18 cellular contexts compared by ENCODE assay signal in the genomic region with DNA sequence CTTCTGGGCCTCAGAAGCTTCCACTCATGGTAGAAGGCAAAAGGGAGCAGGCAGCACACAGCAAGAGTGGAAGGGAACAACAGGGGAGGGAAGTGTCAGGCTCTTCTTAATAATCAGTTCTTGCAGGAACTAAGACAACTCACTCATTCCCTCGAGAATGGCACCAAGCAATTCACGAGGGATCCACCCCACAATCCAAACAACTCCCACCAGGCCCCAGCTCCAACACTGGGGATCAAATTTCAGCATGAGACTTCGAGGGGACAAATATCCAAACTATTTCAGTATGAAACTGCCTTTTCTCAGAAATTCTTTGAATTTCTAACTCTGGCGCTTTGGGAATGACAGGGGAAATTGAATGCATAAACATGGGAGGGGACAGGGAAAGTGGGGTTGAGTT. TPM values are rescaled to one million over a fixed set of nuclear protein-coding genes. Genes with fewer than 3 reads are reported as not detected.
A peak's percentile ranks its signal among the peaks of the same experiment; 100 is the strongest.
DNase-seq lines count a peak whose midpoint lies in the region; ATAC-seq and TF ChIP-seq lines count a peak whose summit lies in the region.
"Had no signal": no experiment of that assay in that cellular context is flagged by ENCODE, and none has a peak within 500 bp of the region (broad histone marks: within the 10 kb centered on the region; RNA-seq: fewer than 3 reads in every experiment).

No MANE protein-coding gene starts in this region.

- H3K9ac ChIP-seq in GM23248: no peak overlapping the region; the same call in 1 of the 2 replicates

- peak overlapping the region; percentile 88 for H2AFZ ChIP-seq in GM23248

- H3K27me3 Mint-ChIP-seq in WTC11 (ENCODE audit: low read depth) (peaks cover 4% of the 10 kb centered on the region; the same call in 1 of the 2 replicates), osteocyte (ENCODE audit: unreplicated experiment) (no peaks in the 10 kb centered on the region)

- H3K27ac ChIP-seq in GM23248: peak overlapping the region; percentile 3; the same call in 1 of the 2 replicates
- H3K27ac ChIP-seq: foreskin keratinocyte, SK-N-MC had no signal

- no peaks in the 10 kb centered on the region for H3K27me3 ChIP-seq in GM23248 (replicated peaks; ENCODE audit: insufficient read depth)
- H3K27me3 ChIP-seq: foreskin keratinocyte had no signal

- DNase-seq in GM23248: peak; percentile 38
- DNase-seq in WTC11 (ENCODE audit: low spot score): no peak
- peak; percentile 41 to 71 for DNase-seq in foreskin fibroblast
- no peak for DNase-seq in osteocyte (ENCODE audit: extremely low spot score, unreplicated experiment)
- no peak for DNase-seq in HPDE6-E6E7 (ENCODE audit: extremely low spot score)
- no peak for DNase-seq in SIG-M5 (lab: John Stamatoyannopoulos, UW)
- no peak for DNase-seq in COLO829 (ENCODE audit: low spot score)
- DNase-seq in NCI-H774 (lab: John Stamatoyannopoulos, UW): no peak
- DNase-seq: aorta; foreskin keratinocyte; NCI-H1092; NCI-H345; stimulated activated CD4-positive, alpha-beta T cell treated with anti-CD3 and anti-CD28 coated beads, Interleukin-1b, Interleukin-23, amount 100 ng/mL, for 48 hours; stimulated activated CD8-positive, alpha-beta memory T cell treated with anti-CD3 and anti-CD28 coated beads, Interleukin-4, amount 100 ng/mL, for 48 hours had no signal

- no peaks in the 10 kb centered on the region for H3F3A ChIP-seq in GM23248 (ENCODE audit: insufficient read depth)

- H3K36me3 ChIP-seq in GM23248 (ENCODE audit: low read depth): no peaks in the 10 kb centered on the region

- 3 to 4% methylated on average over 4 of the region's 4 CpGs for WGBS in GM23248 (ENCODE audit: low coverage in 1 of 2, low lambda C conversion rate in 2 of 2, missing lambda C conversion rate in 2 of 2), 2 experiments

- H3K9me3 Mint-ChIP-seq in WTC11 (peaks cover 3% of the 10 kb centered on the region), osteocyte (ENCODE audit: unreplicated experiment) (peaks cover 3% of the 10 kb centered on the region)
- H3K9me3 Mint-ChIP-seq: activated T-helper 2 cell treated with anti-CD3 and anti-CD28 coated beads, Interferon-gamma antibody, Interleukin-2, Interleukin-4, amounts not matched to agents 10 μg/mL and 5 μg/mL and 100 μg/mL, durations not matched to agents 14 hours and 24 hours and 36 hours had no signal

- in situ Hi-C loops in GM23248 (cut with MboI): no loop called here

- H3K4me1 Mint-ChIP-seq in WTC11 (peaks cover 13% of the 10 kb centered on the region), osteocyte (ENCODE audit: unreplicated experiment) (peaks cover 32% of the 10 kb centered on the region)

- CTCF ChIA-PET in WTC11 (lab: Charles Lee): interaction anchor here (0.8 to 1.2 kb wide), 2 partner anchors 25 to 77 kb away, joined by 3 read pairs; no protein-coding TSS in a partner anchor

- POLR2A ChIA-PET in WTC11 (lab: Charles Lee): interaction anchor here (0.8 kb wide), 1 partner anchor 27 kb away, joined by 3 read pairs; a partner anchor contains a TSS

- H3K27ac Mint-ChIP-seq in WTC11 (peak overlapping the region; percentile 51; the same call in 1 of the 2 replicates), osteocyte (ENCODE audit: unreplicated experiment) (peak overlapping the region; percentile 90)
- H3K27ac Mint-ChIP-seq: activated T-helper 2 cell treated with anti-CD3 and anti-CD28 coated beads, Interferon-gamma antibody, Interleukin-2, Interleukin-4, amounts not matched to agents 10 μg/mL and 5 μg/mL and 100 μg/mL, durations not matched to agents 14 hours and 24 hours and 36 hours had no signal

- no peaks in the 10 kb centered on the region for H4K20me1 ChIP-seq in GM23248 (ENCODE audit: insufficient read depth)

- H3K4me1 ChIP-seq in GM23248 (ENCODE audit: insufficient read depth): peaks cover 12% of the 10 kb centered on the region; the same call in 1 of the 2 replicates
- H3K4me1 ChIP-seq: foreskin keratinocyte had no signal

- peak overlapping the region; percentile 37; the same call in 1 of the 2 replicates for H3K4me3 ChIP-seq in GM23248
- H3K4me3 ChIP-seq in foreskin fibroblast (ENCODE audit: low read depth in 1 of 2, low read length in 2 of 2): no peak overlapping the region
- H3K4me3 ChIP-seq: SK-N-MC had no signal

- H3K4me2 ChIP-seq in GM23248 (ENCODE audit: unreplicated experiment): peak overlapping the region; percentile 48

- TF ChIP-seq CTCF in WTC11 (IDR thresholded peaks at IDR 0.05) (no peak), foreskin fibroblast (IDR thresholded peaks at IDR 0.05; ENCODE audit: low read depth, low read length) (no peak), osteocyte (IDR thresholded peaks at IDR 0.05) (no peak)

- no peaks in the 10 kb centered on the region for H3K9me2 ChIP-seq in GM23248 (ENCODE audit: insufficient read depth)

- no peaks in the 10 kb centered on the region for H3K9me3 ChIP-seq in GM23248 (ENCODE audit: low read depth)

- no peak overlapping the region for H3K4me3 Mint-ChIP-seq in WTC11
- peak overlapping the region; percentile 57 for H3K4me3 Mint-ChIP-seq in osteocyte (ENCODE audit: unreplicated experiment)

- H3K79me2 ChIP-seq in GM23248 (ENCODE audit: insufficient read depth): no peaks in the 10 kb centered on the region

- ATAC-seq in WTC11: peak; percentile 51
- ATAC-seq: foreskin keratinocyte had no signal

- H3K36me3 Mint-ChIP-seq in WTC11 (peaks cover 3% of the 10 kb centered on the region; the same call in 1 of the 2 replicates), osteocyte (ENCODE audit: unreplicated experiment) (no peaks in the 10 kb centered on the region)

TF ChIP-seq in WTC11, 78 proteins besides CTCF, POLR2A, EP300 and RAD21 (continues in another document):
- TF ChIP-seq SMAD4 (CRISPR knock-in tag; IDR thresholded peaks at IDR 0.05): no peak
- TF ChIP-seq, protein P1, sequence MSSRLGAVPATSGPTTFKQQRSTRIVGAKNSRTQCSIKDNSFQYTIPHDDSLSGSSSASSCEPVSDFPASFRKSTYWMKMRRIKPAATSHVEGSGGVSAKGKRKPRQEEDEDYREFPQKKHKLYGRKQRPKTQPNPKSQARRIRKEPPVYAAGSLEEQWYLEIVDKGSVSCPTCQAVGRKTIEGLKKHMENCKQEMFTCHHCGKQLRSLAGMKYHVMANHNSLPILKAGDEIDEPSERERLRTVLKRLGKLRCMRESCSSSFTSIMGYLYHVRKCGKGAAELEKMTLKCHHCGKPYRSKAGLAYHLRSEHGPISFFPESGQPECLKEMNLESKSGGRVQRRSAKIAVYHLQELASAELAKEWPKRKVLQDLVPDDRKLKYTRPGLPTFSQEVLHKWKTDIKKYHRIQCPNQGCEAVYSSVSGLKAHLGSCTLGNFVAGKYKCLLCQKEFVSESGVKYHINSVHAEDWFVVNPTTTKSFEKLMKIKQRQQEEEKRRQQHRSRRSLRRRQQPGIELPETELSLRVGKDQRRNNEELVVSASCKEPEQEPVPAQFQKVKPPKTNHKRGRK (CRISPR knock-in tag; IDR thresholded peaks at IDR 0.05; ENCODE audit: borderline replicate concordance): no peak
- TF ChIP-seq, protein P2, sequence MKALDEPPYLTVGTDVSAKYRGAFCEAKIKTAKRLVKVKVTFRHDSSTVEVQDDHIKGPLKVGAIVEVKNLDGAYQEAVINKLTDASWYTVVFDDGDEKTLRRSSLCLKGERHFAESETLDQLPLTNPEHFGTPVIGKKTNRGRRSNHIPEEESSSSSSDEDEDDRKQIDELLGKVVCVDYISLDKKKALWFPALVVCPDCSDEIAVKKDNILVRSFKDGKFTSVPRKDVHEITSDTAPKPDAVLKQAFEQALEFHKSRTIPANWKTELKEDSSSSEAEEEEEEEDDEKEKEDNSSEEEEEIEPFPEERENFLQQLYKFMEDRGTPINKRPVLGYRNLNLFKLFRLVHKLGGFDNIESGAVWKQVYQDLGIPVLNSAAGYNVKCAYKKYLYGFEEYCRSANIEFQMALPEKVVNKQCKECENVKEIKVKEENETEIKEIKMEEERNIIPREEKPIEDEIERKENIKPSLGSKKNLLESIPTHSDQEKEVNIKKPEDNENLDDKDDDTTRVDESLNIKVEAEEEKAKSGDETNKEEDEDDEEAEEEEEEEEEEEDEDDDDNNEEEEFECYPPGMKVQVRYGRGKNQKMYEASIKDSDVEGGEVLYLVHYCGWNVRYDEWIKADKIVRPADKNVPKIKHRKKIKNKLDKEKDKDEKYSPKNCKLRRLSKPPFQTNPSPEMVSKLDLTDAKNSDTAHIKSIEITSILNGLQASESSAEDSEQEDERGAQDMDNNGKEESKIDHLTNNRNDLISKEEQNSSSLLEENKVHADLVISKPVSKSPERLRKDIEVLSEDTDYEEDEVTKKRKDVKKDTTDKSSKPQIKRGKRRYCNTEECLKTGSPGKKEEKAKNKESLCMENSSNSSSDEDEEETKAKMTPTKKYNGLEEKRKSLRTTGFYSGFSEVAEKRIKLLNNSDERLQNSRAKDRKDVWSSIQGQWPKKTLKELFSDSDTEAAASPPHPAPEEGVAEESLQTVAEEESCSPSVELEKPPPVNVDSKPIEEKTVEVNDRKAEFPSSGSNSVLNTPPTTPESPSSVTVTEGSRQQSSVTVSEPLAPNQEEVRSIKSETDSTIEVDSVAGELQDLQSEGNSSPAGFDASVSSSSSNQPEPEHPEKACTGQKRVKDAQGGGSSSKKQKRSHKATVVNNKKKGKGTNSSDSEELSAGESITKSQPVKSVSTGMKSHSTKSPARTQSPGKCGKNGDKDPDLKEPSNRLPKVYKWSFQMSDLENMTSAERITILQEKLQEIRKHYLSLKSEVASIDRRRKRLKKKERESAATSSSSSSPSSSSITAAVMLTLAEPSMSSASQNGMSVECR (CRISPR knock-in tag; IDR thresholded peaks at IDR 0.05; ENCODE audit: borderline replicate concordance): no peak

RNA-seq across cellular contexts. Expression of a gene that starts 24.5 kb away (rescaled TPM):
- total RNA-seq in GM23248 (2014; rRNA removed; shearing (Covaris generic)): not detected in 2 replicates
- not detected in 2 replicates for polyA plus RNA-seq in GM23248 (2016; fragmentation: Nextera tagmentation; extraction: Ambion mirVana)
- total RNA-seq in WTC11 (2021): 0.11 TPM in 1 of 3 replicates, not detected in the others
- total RNA-seq in osteocyte: not detected in 2 replicates
- total RNA-seq: activated T-helper 2 cell treated with anti-CD3 and anti-CD28 coated beads, Interferon-gamma antibody, Interleukin-2, Interleukin-4, amounts not matched to agents 10 μg/mL and 5 μg/mL and 100 μg/mL, durations not matched to agents 14 hours and 24 hours and 36 hours; aorta; foreskin keratinocyte; pulmonary artery endothelial cell had no signal
- polyA plus RNA-seq: foreskin keratinocyte, thymus had no signal

RNA-seq across cellular contexts. Expression of a gene that starts 27.2 kb away (rescaled TPM):
- total RNA-seq in GM23248 (2014; rRNA removed; shearing (Covaris generic)): 208 and 220 TPM in 2 replicates
- 104 and 109 TPM in 2 replicates for polyA plus RNA-seq in GM23248 (2016; fragmentation: Nextera tagmentation; extraction: Ambion mirVana)
- 53.2 to 54.5 TPM (median 54.5 TPM) in 3 replicates for total RNA-seq in WTC11 (2021)
- 327 and 334 TPM in 2 replicates for total RNA-seq in osteocyte

RNA-seq across cellular contexts. Expression of a gene that starts 48.5 kb away (rescaled TPM):
- total RNA-seq in GM23248 (2014; rRNA removed; shearing (Covaris generic)): not detected in 2 replicates
- polyA plus RNA-seq in GM23248 (2016; fragmentation: Nextera tagmentation; extraction: Ambion mirVana): 0.19 and 0.31 TPM in 2 replicates
- 2.9 to 3.0 TPM (median 2.9 TPM) in 3 replicates for total RNA-seq in WTC11 (2021)
- total RNA-seq in osteocyte: not detected in 2 replicates
- polyA plus RNA-seq: aorta had no signal

RNA-seq across cellular contexts. Expression of a gene that starts 53.4 kb away (rescaled TPM):
- total RNA-seq in GM23248 (2014; rRNA removed; shearing (Covaris generic)): 20.2 and 22.1 TPM in 2 replicates
- 7.2 and 9.1 TPM in 2 replicates for polyA plus RNA-seq in GM23248 (2016; fragmentation: Nextera tagmentation; extraction: Ambion mirVana)
- total RNA-seq in WTC11 (2021): 46.7 to 58.0 TPM (median 57.5 TPM) in 3 replicates
- total RNA-seq in osteocyte: 52.7 and 56.6 TPM in 2 replicates

Comparison
In these comparisons a context has a peak if more than half of its experiments do, and no peak if none do; other contexts are left out.
1. DNase-seq: peak in GM23248 (single experiment) and foreskin fibroblast (2 of 2); none in WTC11 (single experiment), osteocyte (single experiment), HPDE6-E6E7 (single experiment), SIG-M5 (single experiment), COLO829 (single experiment) and NCI-H774 (single experiment).